In the genomic region with DNA sequence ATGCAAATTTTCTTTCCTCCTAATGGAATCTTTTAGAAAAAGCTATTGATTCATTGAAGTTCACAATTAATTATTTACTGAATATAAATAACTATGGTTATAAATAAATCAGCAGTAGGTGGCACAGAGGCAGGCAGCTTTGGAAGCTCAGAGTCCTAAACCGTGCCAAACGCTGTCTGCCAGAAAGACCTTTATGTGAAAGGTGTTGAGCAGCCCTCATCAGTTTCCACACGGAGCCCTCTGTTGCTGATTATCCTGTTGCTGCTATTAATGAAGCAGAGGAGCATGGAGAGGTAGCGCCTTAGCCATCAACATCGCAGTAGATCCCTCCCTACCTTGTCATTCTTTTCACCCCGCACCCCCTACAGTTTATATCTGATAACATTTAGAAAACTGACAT, we compare ENCODE assay signal across 29 cellular contexts.
"Had no signal": no experiment of that assay in that cellular context is flagged by ENCODE, and none has a peak within 500 bp of the region (broad histone marks: within the 10 kb centered on the region; RNA-seq: fewer than 3 reads in every experiment).

No MANE protein-coding gene starts in this region.

- H3K27ac ChIP-seq: lower lobe of right lung, neural progenitor cell, neutrophil, ovary, right atrium auricular region, right lobe of liver, tibial nerve, uterus had no signal

- H3K9me3 Mint-ChIP-seq: immature natural killer cell; mesothelial cell of epicardium; naive B cell; natural killer cell; nephron progenitor cell; neural progenitor cell; stimulated activated memory B cell treated with anti-CD40 and anti-IgM and Interleukin-4, amounts not matched to agents 10 μg/mL and 1 μg/mL and 100 μg/mL, for 72 hours; stimulated activated naive CD8-positive, alpha-beta T cell treated with anti-CD3 and anti-CD28 coated beads, Interleukin-15, amount 100 ng/mL, for 72 hours; type B pancreatic cell had no signal

- H3K9me3 ChIP-seq: lower lobe of right lung, neutrophil, ovary, right atrium auricular region, right lobe of liver, tibial nerve, uterus had no signal

- H3K27me3 ChIP-seq: neural progenitor cell, neutrophil, ovary, right lobe of liver, tibial nerve, uterus had no signal

- H3K4me3 Mint-ChIP-seq: immature natural killer cell; mesothelial cell of epicardium; natural killer cell; nephron progenitor cell; neural progenitor cell; stimulated activated memory B cell treated with anti-CD40 and anti-IgM and Interleukin-4, amounts not matched to agents 10 μg/mL and 1 μg/mL and 100 μg/mL, for 72 hours; stimulated activated naive CD8-positive, alpha-beta T cell treated with anti-CD3 and anti-CD28 coated beads, Interleukin-15, amount 100 ng/mL, for 72 hours; type B pancreatic cell had no signal

- H3K4me3 ChIP-seq: lower lobe of right lung, neural progenitor cell, ovary, right atrium auricular region, right lobe of liver, smooth muscle cell, tibial nerve, uterus had no signal

- H3K27me3 Mint-ChIP-seq: naive B cell; progenitor cell of endocrine pancreas; stimulated activated memory B cell treated with anti-CD40 and anti-IgM and Interleukin-4, amounts not matched to agents 10 μg/mL and 1 μg/mL and 100 μg/mL, for 72 hours; stimulated activated naive CD8-positive, alpha-beta T cell treated with anti-CD3 and anti-CD28 coated beads, Interleukin-15, amount 100 ng/mL, for 72 hours; type B pancreatic cell had no signal

- H3K4me1 ChIP-seq: lower lobe of right lung, neural progenitor cell, right atrium auricular region, right lobe of liver, tibial nerve, uterus had no signal

- H3K36me3 Mint-ChIP-seq: immature natural killer cell; mesothelial cell of epicardium; naive B cell; natural killer cell; stimulated activated memory B cell treated with anti-CD40 and anti-IgM and Interleukin-4, amounts not matched to agents 10 μg/mL and 1 μg/mL and 100 μg/mL, for 72 hours; type B pancreatic cell had no signal

- DNase-seq: hypothalamus; immature natural killer cell; kidney; lower lobe of right lung; mammary epithelial cell; mesendoderm; naive B cell; natural killer cell; nephron progenitor cell; occipital lobe; ovary; right lobe of liver; stimulated activated CD4-positive, alpha-beta T cell treated with anti-CD3 and anti-CD28 coated beads, Interleukin-1b, Interleukin-23, amount 100 ng/mL, for 48 hours; stimulated activated CD4-positive, alpha-beta T cell treated with anti-CD3 and anti-CD28 coated beads, Interleukin-2, amount 100 ng/mL, for 48 hours; stimulated activated CD4-positive, alpha-beta T cell treated with anti-CD3 and anti-CD28 coated beads, Interleukin-4, amount 100 ng/mL, for 4 hours; stimulated activated CD8-positive, alpha-beta memory T cell treated with anti-CD3 and anti-CD28 coated beads, Interleukin-4, amount 100 ng/mL, for 48 hours; stimulated activated naive CD4-positive, alpha-beta T cell treated with Interleukin-2 at 50 U/mL for 16 hours; stimulated activated naive CD8-positive, alpha-beta T cell treated with anti-CD3 and anti-CD28 coated beads, Interleukin-15, amount 100 ng/mL, for 72 hours; substantia nigra; uterus had no signal

- H3K4me1 Mint-ChIP-seq: immature natural killer cell; mesothelial cell of epicardium; naive B cell; natural killer cell; nephron progenitor cell; neural progenitor cell; stimulated activated memory B cell treated with anti-CD40 and anti-IgM and Interleukin-4, amounts not matched to agents 10 μg/mL and 1 μg/mL and 100 μg/mL, for 72 hours; stimulated activated naive CD8-positive, alpha-beta T cell treated with anti-CD3 and anti-CD28 coated beads, Interleukin-15, amount 100 ng/mL, for 72 hours had no signal

- H3K27ac Mint-ChIP-seq: immature natural killer cell; mesothelial cell of epicardium; naive B cell; natural killer cell; nephron progenitor cell; neural progenitor cell; progenitor cell of endocrine pancreas; stimulated activated memory B cell treated with anti-CD40 and anti-IgM and Interleukin-4, amounts not matched to agents 10 μg/mL and 1 μg/mL and 100 μg/mL, for 72 hours; stimulated activated naive CD8-positive, alpha-beta T cell treated with anti-CD3 and anti-CD28 coated beads, Interleukin-15, amount 100 ng/mL, for 72 hours; type B pancreatic cell had no signal

- H3K4me2 ChIP-seq: neural progenitor cell, smooth muscle cell had no signal

- H3K36me3 ChIP-seq: lower lobe of right lung, neural progenitor cell, neutrophil, ovary, right atrium auricular region, right lobe of liver, tibial nerve, uterus had no signal

- ATAC-seq: lower lobe of right lung; natural killer cell; right lobe of liver; stimulated activated memory B cell treated with anti-CD40 and anti-IgM and Interleukin-4, amounts not matched to agents 10 μg/mL and 1 μg/mL and 100 μg/mL, for 72 hours; stimulated activated naive CD8-positive, alpha-beta T cell treated with anti-CD3 and anti-CD28 coated beads, Interleukin-15, amount 100 ng/mL, for 72 hours had no signal

- H2AFZ ChIP-seq: neural progenitor cell had no signal
